1 cellular context compared by ENCODE assay signal in the genomic region with DNA sequence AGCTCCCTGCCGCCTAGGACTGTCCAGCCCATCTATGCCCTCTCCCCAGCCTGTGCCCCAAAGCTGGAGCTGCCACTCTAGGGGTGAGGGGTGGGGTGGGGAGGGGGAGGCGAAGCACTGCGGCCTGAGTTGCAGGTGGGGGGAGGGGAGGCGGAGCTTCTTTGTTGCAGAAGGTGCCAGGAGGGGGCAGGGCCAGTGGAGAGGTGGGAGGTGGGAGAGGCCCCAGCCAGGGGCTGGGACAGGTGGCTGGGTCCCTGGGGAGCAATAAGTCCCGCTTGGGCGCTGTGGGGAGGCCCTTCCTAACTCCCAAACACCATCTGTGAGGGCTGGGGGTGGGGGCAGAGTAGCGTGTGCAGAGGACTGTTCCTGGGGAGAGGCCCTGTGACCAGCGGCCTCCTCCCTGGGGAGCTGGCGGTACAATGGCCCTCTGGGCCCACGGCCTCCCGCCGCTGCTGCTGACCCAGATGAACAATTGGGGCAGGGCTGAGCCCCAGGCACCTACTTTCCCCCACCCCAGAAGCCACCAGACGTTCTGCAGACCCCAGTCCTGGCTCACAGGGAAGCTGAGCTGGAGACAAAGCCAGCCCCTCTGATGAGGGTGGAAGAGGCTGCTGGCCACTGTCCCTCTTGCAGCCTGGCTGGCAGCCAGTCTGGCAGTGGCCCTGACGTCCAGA.
A peak's percentile ranks its signal among the peaks of the same experiment; 100 is the strongest.
TF ChIP-seq lines count a peak whose summit lies in the region.

No MANE protein-coding gene starts in this region.

TF ChIP-seq in HEK293, 187 proteins besides CTCF, POLR2A, EP300 and RAD21 (continued from another document and continues in another):
- TF ChIP-seq, protein P1, sequence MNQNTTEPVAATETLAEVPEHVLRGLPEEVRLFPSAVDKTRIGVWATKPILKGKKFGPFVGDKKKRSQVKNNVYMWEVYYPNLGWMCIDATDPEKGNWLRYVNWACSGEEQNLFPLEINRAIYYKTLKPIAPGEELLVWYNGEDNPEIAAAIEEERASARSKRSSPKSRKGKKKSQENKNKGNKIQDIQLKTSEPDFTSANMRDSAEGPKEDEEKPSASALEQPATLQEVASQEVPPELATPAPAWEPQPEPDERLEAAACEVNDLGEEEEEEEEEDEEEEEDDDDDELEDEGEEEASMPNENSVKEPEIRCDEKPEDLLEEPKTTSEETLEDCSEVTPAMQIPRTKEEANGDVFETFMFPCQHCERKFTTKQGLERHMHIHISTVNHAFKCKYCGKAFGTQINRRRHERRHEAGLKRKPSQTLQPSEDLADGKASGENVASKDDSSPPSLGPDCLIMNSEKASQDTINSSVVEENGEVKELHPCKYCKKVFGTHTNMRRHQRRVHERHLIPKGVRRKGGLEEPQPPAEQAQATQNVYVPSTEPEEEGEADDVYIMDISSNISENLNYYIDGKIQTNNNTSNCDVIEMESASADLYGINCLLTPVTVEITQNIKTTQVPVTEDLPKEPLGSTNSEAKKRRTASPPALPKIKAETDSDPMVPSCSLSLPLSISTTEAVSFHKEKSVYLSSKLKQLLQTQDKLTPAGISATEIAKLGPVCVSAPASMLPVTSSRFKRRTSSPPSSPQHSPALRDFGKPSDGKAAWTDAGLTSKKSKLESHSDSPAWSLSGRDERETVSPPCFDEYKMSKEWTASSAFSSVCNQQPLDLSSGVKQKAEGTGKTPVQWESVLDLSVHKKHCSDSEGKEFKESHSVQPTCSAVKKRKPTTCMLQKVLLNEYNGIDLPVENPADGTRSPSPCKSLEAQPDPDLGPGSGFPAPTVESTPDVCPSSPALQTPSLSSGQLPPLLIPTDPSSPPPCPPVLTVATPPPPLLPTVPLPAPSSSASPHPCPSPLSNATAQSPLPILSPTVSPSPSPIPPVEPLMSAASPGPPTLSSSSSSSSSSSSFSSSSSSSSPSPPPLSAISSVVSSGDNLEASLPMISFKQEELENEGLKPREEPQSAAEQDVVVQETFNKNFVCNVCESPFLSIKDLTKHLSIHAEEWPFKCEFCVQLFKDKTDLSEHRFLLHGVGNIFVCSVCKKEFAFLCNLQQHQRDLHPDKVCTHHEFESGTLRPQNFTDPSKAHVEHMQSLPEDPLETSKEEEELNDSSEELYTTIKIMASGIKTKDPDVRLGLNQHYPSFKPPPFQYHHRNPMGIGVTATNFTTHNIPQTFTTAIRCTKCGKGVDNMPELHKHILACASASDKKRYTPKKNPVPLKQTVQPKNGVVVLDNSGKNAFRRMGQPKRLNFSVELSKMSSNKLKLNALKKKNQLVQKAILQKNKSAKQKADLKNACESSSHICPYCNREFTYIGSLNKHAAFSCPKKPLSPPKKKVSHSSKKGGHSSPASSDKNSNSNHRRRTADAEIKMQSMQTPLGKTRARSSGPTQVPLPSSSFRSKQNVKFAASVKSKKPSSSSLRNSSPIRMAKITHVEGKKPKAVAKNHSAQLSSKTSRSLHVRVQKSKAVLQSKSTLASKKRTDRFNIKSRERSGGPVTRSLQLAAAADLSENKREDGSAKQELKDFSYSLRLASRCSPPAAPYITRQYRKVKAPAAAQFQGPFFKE (tag by site-specific recombination; IDR thresholded peaks at IDR 0.05; ENCODE audit: borderline replicate concordance), result no peak
- TF ChIP-seq ZBTB1 (tag by site-specific recombination; IDR thresholded peaks at IDR 0.05) (peak; percentile 42; the same call in 1 of the 2 replicates), ZNF830 (tag by site-specific recombination; IDR thresholded peaks at IDR 0.05; ENCODE audit: low read depth) (no peak), ZNF248 (tag by site-specific recombination; IDR thresholded peaks at IDR 0.05) (no peak), TCF7L2 (IDR thresholded peaks at IDR 0.05; ENCODE audit: borderline replicate concordance, low read depth, low read length) (no peak), ZNF132 (tag by site-specific recombination; IDR thresholded peaks at IDR 0.05; ENCODE audit: borderline replicate concordance) (no peak), KLF9 (tag by site-specific recombination; IDR thresholded peaks at IDR 0.05; ENCODE audit: low read depth) (no peak), ZNF530 (tag by site-specific recombination; IDR thresholded peaks at IDR 0.05; ENCODE audit: low read depth) (no peak), ZNF426 (tag by site-specific recombination; IDR thresholded peaks at IDR 0.05) (no peak), GLI2 (tag by site-specific recombination; IDR thresholded peaks at IDR 0.05; ENCODE audit: borderline replicate concordance, low read depth) (no peak), SP7 (tag by site-specific recombination; IDR thresholded peaks at IDR 0.05) (peak; percentile 91), GLIS1 (tag by site-specific recombination; IDR thresholded peaks at IDR 0.05) (peak; percentile 100), ZNF311 (tag by site-specific recombination; IDR thresholded peaks at IDR 0.05; ENCODE audit: borderline replicate concordance) (no peak), ZNF302 (tag by site-specific recombination; IDR thresholded peaks at IDR 0.05; ENCODE audit: low read depth) (no peak), ZNF626 (tag by site-specific recombination; IDR thresholded peaks at IDR 0.05) (no peak), ZNF501 (tag by site-specific recombination; IDR thresholded peaks at IDR 0.05) (peak; percentile 31; the same call in 1 of the 2 replicates), EGR2 (tag by site-specific recombination; IDR thresholded peaks at IDR 0.05; ENCODE audit: low read depth) (peak; percentile 90), ZNF10 (tag by site-specific recombination; IDR thresholded peaks at IDR 0.05) (0 out of 2 replicates have a peak, but pooled peaks have one; percentile 8), ZNF350 (tag by site-specific recombination; IDR thresholded peaks at IDR 0.05) (no peak), ZBTB8A (tag by site-specific recombination; IDR thresholded peaks at IDR 0.05) (peak; percentile 48; the same call in 1 of the 2 replicates), ZNF571 (tag by site-specific recombination; IDR thresholded peaks at IDR 0.05) (no peak), ZNF837 (tag by site-specific recombination; IDR thresholded peaks at IDR 0.05) (0 out of 2 replicates have a peak, but pooled peaks have one; percentile 18), ZNF701 (tag by site-specific recombination; IDR thresholded peaks at IDR 0.05) (no peak), ZNF155 (tag by site-specific recombination; IDR thresholded peaks at IDR 0.05) (no peak), ZNF623 (tag by site-specific recombination; IDR thresholded peaks at IDR 0.05) (no peak), RBAK (tag by site-specific recombination; IDR thresholded peaks at IDR 0.05) (no peak), ZXDB (tag by site-specific recombination; IDR thresholded peaks at IDR 0.05) (peak; percentile 82), ZNF558 (tag by site-specific recombination; IDR thresholded peaks at IDR 0.05) (no peak), ZFHX2 (tag by site-specific recombination; conservative IDR thresholded peaks at IDR 0.05) (peak; percentile 92), ZNF239 (tag by site-specific recombination; IDR thresholded peaks at IDR 0.05) (no peak), ZNF514 (tag by site-specific recombination; IDR thresholded peaks at IDR 0.05) (no peak), ZNF146 (tag by site-specific recombination; IDR thresholded peaks at IDR 0.05) (peak; percentile 11; the same call in 1 of the 2 replicates), ZNF335 (tag by site-specific recombination; conservative IDR thresholded peaks at IDR 0.05) (peak; percentile 17), ZSCAN23 (tag by site-specific recombination; IDR thresholded peaks at IDR 0.05) (no peak; the same call in 1 of the 2 replicates), ZNF658 (tag by site-specific recombination; IDR thresholded peaks at IDR 0.05) (no peak), YY1 (tag by site-specific recombination; IDR thresholded peaks at IDR 0.05) (no peak), BCL11A (tag by site-specific recombination; IDR thresholded peaks at IDR 0.05; ENCODE audit: low read depth) (peak; percentile 85; the same call in 1 of the 2 replicates), YY2 (tag by site-specific recombination; IDR thresholded peaks at IDR 0.05) (no peak), ZNF548 (tag by site-specific recombination; IDR thresholded peaks at IDR 0.05) (no peak), ZBTB21 (tag by site-specific recombination; IDR thresholded peaks at IDR 0.05) (0 out of 2 replicates have a peak, but pooled peaks have one; percentile 23), ZNF138 (tag by site-specific recombination; IDR thresholded peaks at IDR 0.05; ENCODE audit: borderline replicate concordance) (no peak), KLF16 (tag by site-specific recombination; IDR thresholded peaks at IDR 0.05) (0 out of 2 replicates have a peak, but pooled peaks have one; percentile 24), KLF10 (tag by site-specific recombination; IDR thresholded peaks at IDR 0.05) (peak; percentile 81), HOXD13 (CRISPR knock-in tag; IDR thresholded peaks at IDR 0.05; ENCODE audit: borderline replicate concordance) (no peak), ZNF843 (tag by site-specific recombination; IDR thresholded peaks at IDR 0.05) (peak; percentile 69; the same call in 1 of the 2 replicates)
- TF ChIP-seq, protein P2, sequence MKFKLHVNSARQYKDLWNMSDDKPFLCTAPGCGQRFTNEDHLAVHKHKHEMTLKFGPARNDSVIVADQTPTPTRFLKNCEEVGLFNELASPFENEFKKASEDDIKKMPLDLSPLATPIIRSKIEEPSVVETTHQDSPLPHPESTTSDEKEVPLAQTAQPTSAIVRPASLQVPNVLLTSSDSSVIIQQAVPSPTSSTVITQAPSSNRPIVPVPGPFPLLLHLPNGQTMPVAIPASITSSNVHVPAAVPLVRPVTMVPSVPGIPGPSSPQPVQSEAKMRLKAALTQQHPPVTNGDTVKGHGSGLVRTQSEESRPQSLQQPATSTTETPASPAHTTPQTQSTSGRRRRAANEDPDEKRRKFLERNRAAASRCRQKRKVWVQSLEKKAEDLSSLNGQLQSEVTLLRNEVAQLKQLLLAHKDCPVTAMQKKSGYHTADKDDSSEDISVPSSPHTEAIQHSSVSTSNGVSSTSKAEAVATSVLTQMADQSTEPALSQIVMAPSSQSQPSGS (tag by site-specific recombination; IDR thresholded peaks at IDR 0.05; ENCODE audit: low read depth), result no peak
- TF ChIP-seq, protein P3, sequence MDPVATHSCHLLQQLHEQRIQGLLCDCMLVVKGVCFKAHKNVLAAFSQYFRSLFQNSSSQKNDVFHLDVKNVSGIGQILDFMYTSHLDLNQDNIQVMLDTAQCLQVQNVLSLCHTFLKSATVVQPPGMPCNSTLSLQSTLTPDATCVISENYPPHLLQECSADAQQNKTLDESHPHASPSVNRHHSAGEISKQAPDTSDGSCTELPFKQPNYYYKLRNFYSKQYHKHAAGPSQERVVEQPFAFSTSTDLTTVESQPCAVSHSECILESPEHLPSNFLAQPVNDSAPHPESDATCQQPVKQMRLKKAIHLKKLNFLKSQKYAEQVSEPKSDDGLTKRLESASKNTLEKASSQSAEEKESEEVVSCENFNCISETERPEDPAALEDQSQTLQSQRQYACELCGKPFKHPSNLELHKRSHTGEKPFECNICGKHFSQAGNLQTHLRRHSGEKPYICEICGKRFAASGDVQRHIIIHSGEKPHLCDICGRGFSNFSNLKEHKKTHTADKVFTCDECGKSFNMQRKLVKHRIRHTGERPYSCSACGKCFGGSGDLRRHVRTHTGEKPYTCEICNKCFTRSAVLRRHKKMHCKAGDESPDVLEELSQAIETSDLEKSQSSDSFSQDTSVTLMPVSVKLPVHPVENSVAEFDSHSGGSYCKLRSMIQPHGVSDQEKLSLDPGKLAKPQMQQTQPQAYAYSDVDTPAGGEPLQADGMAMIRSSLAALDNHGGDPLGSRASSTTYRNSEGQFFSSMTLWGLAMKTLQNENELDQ (tag by site-specific recombination; IDR thresholded peaks at IDR 0.05; ENCODE audit: low read depth), result no peak
- TF ChIP-seq, protein P4, sequence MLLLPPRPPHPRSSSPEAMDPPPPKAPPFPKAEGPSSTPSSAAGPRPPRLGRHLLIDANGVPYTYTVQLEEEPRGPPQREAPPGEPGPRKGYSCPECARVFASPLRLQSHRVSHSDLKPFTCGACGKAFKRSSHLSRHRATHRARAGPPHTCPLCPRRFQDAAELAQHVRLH (tag by site-specific recombination; IDR thresholded peaks at IDR 0.05), result 0 out of 2 replicates have a peak, but pooled peaks have one; percentile 11
- TF ChIP-seq, protein P5, sequence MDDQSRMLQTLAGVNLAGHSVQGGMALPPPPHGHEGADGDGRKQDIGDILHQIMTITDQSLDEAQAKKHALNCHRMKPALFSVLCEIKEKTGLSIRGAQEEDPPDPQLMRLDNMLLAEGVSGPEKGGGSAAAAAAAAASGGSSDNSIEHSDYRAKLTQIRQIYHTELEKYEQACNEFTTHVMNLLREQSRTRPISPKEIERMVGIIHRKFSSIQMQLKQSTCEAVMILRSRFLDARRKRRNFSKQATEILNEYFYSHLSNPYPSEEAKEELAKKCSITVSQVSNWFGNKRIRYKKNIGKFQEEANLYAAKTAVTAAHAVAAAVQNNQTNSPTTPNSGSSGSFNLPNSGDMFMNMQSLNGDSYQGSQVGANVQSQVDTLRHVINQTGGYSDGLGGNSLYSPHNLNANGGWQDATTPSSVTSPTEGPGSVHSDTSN (CRISPR knock-in tag; IDR thresholded peaks at IDR 0.05), result no peak
- TF ChIP-seq, protein P6, sequence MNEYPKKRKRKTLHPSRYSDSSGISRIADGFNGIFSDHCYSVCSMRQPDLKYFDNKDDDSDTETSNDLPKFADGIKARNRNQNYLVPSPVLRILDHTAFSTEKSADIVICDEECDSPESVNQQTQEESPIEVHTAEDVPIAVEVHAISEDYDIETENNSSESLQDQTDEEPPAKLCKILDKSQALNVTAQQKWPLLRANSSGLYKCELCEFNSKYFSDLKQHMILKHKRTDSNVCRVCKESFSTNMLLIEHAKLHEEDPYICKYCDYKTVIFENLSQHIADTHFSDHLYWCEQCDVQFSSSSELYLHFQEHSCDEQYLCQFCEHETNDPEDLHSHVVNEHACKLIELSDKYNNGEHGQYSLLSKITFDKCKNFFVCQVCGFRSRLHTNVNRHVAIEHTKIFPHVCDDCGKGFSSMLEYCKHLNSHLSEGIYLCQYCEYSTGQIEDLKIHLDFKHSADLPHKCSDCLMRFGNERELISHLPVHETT (tag by site-specific recombination; IDR thresholded peaks at IDR 0.05), result peak; percentile 81; the same call in 1 of the 2 replicates
